Comparison of ENCODE assay signal across 22 cellular contexts in the genomic region with DNA sequence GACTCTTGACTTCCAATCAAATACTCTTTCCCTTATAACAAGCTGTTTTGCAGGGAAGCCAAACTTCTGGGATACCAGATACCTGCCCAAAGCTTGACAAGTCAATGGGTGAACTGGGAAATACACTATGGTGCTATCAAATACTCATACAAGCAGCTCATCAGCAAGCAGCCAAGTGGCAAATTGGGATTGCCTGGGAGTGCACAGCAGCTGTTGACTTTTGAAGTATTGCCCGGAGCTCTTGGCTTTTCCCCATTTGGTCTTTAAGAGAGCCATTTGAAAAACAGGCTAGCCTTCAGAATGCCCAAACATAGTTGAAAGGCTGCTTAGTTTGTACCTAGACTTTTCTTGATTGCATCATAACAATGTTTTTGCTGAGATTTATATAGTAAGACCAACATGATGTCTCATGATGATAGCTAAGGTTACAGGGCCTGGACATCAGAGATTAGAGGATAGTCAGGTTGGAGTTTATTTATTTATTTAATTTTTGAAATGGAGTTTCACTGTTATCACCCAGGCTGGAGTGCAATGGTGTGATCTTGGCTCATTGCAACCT.
A peak's percentile ranks its signal among the peaks of the same experiment; 100 is the strongest.
DNase-seq lines count a peak whose midpoint lies in the region; ATAC-seq, FAIRE-seq and TF ChIP-seq lines count a peak whose summit lies in the region.
"Had no signal": no experiment of that assay in that cellular context is flagged by ENCODE, and none has a peak within 500 bp of the region (broad histone marks: within the 10 kb centered on the region; RNA-seq: fewer than 3 reads in every experiment).

No MANE protein-coding gene starts in this region.

- H3K9ac ChIP-seq in KMS-11: no peak overlapping the region
- no peak overlapping the region for H3K9ac ChIP-seq in H1 (replicated peaks in 1 of 4; ENCODE audit: extremely low read depth in 1 of 4, low read depth in 3 of 4, low read length in 3 of 4)

- H3K4me1 ChIP-seq in KMS-11 (ENCODE audit: low read depth, poor library complexity, severe bottlenecking): peaks cover 40% of the 10 kb centered on the region
- no peaks in the 10 kb centered on the region for H3K4me1 ChIP-seq in H1 (replicated peaks in 1 of 4; ENCODE audit: control insufficient read depth in 3 of 4, insufficient read depth in 4 of 4, low read length in 3 of 4)
- H3K4me1 ChIP-seq: vagina had no signal

- no peak overlapping the region for H2BK15ac ChIP-seq in H1 (ENCODE audit: low read length)

- H2BK20ac ChIP-seq in H1 (ENCODE audit: low read length): 0 out of 2 replicates have a peak overlapping the region, but pooled peaks have one; percentile 25

- H3K9me3 Mint-ChIP-seq in osteocyte (ENCODE audit: unreplicated experiment): no peaks in the 10 kb centered on the region
- H3K9me3 Mint-ChIP-seq: CD4-positive, alpha-beta T cell had no signal

- in situ Hi-C loops in G401 (cut with HindIII; ENCODE audit: low sequenced_read_pairs): no loop called here

- H2BK5ac ChIP-seq in H1 (ENCODE audit: low read depth, low read length): no peak overlapping the region

- no peak overlapping the region for H3K27ac Mint-ChIP-seq in osteocyte (ENCODE audit: unreplicated experiment)
- H3K27ac Mint-ChIP-seq: brain; CD4-positive, alpha-beta T cell; naive thymus-derived CD4-positive, alpha-beta T cell had no signal

- H3K4me3 ChIP-seq in KMS-11 (IDR thresholded peaks at IDR 0.05; ENCODE audit: insufficient read depth, low read depth, low read length) (no peak overlapping the region), H1 (ENCODE audit: extremely low read depth in 1 of 4, insufficient read depth in 2 of 4, low read depth in 3 of 4, low read length in 4 of 4) (no peak overlapping the region)
- H3K4me3 ChIP-seq: vagina had no signal

- no peak overlapping the region for H3K18ac ChIP-seq in H1 (ENCODE audit: extremely low read depth, low read length)

- DNase-seq in G401 (ENCODE audit: low spot score) (peak; percentile 79), H1 (ENCODE audit: low read depth in 1 of 2, low spot score in 2 of 2) (no peak), occipital lobe (lab: John Stamatoyannopoulos, UW) (peak; percentile 6), osteocyte (ENCODE audit: extremely low spot score, unreplicated experiment) (no peak), NCI-H2227 treated with DMSO at 0.1 percent for 48 hours (lab: John Stamatoyannopoulos, UW) (no peak)
- DNase-seq: activated T-cell treated with anti-CD3 and anti-CD28 coated beads, Interleukin-2, amount 50 U/mL, for 1 hour; CD4-positive, alpha-beta T cell; effector memory CD4-positive, alpha-beta T cell; HCEC 1CT; left cardiac atrium; mesendoderm; naive thymus-derived CD4-positive, alpha-beta T cell; NCI-H1105 treated with DMSO at 0.1 percent for 48 hours; NCI-H2107; NCI-H748 treated with DMSO at 0.1 percent for 48 hours; SHP77 treated with DMSO at 0.1 percent for 48 hours had no signal

- WGBS in H1 (ENCODE audit: extremely low coverage in 1 of 2, insufficient coverage in 1 of 2, insufficient read length in 1 of 2, insufficient replicate concordance in 2 of 2, low coverage in 1 of 2, low lambda C conversion rate in 2 of 2, missing lambda C conversion rate in 1 of 2), 2 experiments: 89% methylated on average over 1 of the region's 1 CpG; no CpG with 5 or more reads in 1 of the 2 experiments

- H3K4me1 Mint-ChIP-seq in osteocyte (ENCODE audit: unreplicated experiment): peaks cover 2% of the 10 kb centered on the region
- H3K4me1 Mint-ChIP-seq: brain had no signal

- no peaks in the 10 kb centered on the region for H4K20me1 ChIP-seq in KMS-11 (ENCODE audit: insufficient read depth)
- H4K20me1 ChIP-seq in H1 (replicated peaks in 1 of 2; ENCODE audit: control insufficient read depth in 1 of 2, insufficient read depth in 2 of 2, low read length in 2 of 2): no peaks in the 10 kb centered on the region

- H3K27me3 ChIP-seq in KMS-11 (ENCODE audit: insufficient read depth, low read depth) (no peaks in the 10 kb centered on the region), H1 (replicated peaks in 1 of 4; ENCODE audit: control insufficient read depth in 3 of 4, extremely low read depth in 1 of 4, insufficient read depth in 3 of 4, low read length in 3 of 4) (no peaks in the 10 kb centered on the region)
- H3K27me3 ChIP-seq: vagina had no signal

- H3K4me3 Mint-ChIP-seq in osteocyte (ENCODE audit: unreplicated experiment): no peak overlapping the region
- H3K4me3 Mint-ChIP-seq: brain; CD4-positive, alpha-beta T cell; naive thymus-derived CD4-positive, alpha-beta T cell had no signal

- TF ChIP-seq POLR2A in H1 (IDR thresholded peaks at IDR 0.05; ENCODE audit: control extremely low read depth in 1 of 2, low read depth in 2 of 2, low read length in 2 of 2): no peak

- H3K4me2 ChIP-seq in KMS-11: peak overlapping the region; percentile 19; the same call in 1 of the 2 replicates
- no peak overlapping the region for H3K4me2 ChIP-seq in H1 (ENCODE audit: insufficient read depth in 1 of 2, low read depth in 2 of 2, low read length in 2 of 2)

- H3K27ac ChIP-seq in KMS-11 (0 out of 2 replicates have a peak overlapping the region, but pooled peaks have one; percentile 0), H1 (ENCODE audit: low read depth, low read length) (no peak overlapping the region)
- H3K27ac ChIP-seq: vagina had no signal

- ATAC-seq in HG02852 (IDR thresholded peaks at IDR 0.05; ENCODE audit: unreplicated experiment): no peak
- ATAC-seq: activated CD4-positive, CD25-positive, alpha-beta regulatory T cell treated with anti-CD3 and anti-CD28 coated beads, Interleukin-2, amount 50 U/mL, for 24 hours; left cardiac atrium; naive thymus-derived CD4-positive, alpha-beta T cell had no signal

- H3K14ac ChIP-seq in H1 (ENCODE audit: insufficient read length): no peak overlapping the region

- TF ChIP-seq EP300 in H1 (IDR thresholded peaks at IDR 0.05; ENCODE audit: borderline replicate concordance in 1 of 2, low read depth in 2 of 2, low read length in 2 of 2): no peak

- no peaks in the 10 kb centered on the region for H3K27me3 Mint-ChIP-seq in osteocyte (ENCODE audit: unreplicated experiment)
- H3K27me3 Mint-ChIP-seq: CD4-positive, alpha-beta T cell; naive thymus-derived CD4-positive, alpha-beta T cell had no signal

- H4K5ac ChIP-seq in H1 (ENCODE audit: insufficient read length, low read depth, low read length): no peak overlapping the region

- CTCF ChIA-PET in H1 (lab: Charles Lee; ENCODE audit: partially characterized antibody): interaction anchor here (0.6 to 2.5 kb wide), 2 partner anchors 16 to 39 kb away, joined by 3 to 10 read pairs; no protein-coding TSS in a partner anchor

- H3K56ac ChIP-seq in H1 (replicated peaks; ENCODE audit: insufficient read length, low read depth, low read length): no peak overlapping the region

- no peak overlapping the region for H4K91ac ChIP-seq in H1 (replicated peaks; ENCODE audit: insufficient read length, low read length)

- H3K79me2 ChIP-seq in KMS-11 (ENCODE audit: insufficient read depth, low read depth): no peaks in the 10 kb centered on the region
- H3K79me2 ChIP-seq in H1 (ENCODE audit: control insufficient read depth in 1 of 2, insufficient read depth in 2 of 2, low read length in 2 of 2): no peaks in the 10 kb centered on the region

- no peak for TF ChIP-seq CTCF in KMS-11 (conservative IDR thresholded peaks at IDR 0.05; ENCODE audit: low read depth, low read length)
- no peak for TF ChIP-seq CTCF in H1 (IDR thresholded peaks at IDR 0.05; ENCODE audit: control extremely low read depth in 1 of 3, insufficient read depth in 1 of 3, low read depth in 1 of 3, low read length in 3 of 3)
- no peak for TF ChIP-seq CTCF in osteocyte (IDR thresholded peaks at IDR 0.05)

- H3K36me3 Mint-ChIP-seq in osteocyte (ENCODE audit: unreplicated experiment): no peaks in the 10 kb centered on the region
- H3K36me3 Mint-ChIP-seq: brain; naive thymus-derived CD4-positive, alpha-beta T cell had no signal

- H2AFZ ChIP-seq in KMS-11 (ENCODE audit: low read depth) (no peak overlapping the region), H1 (ENCODE audit: low read length) (0 out of 2 replicates have a peak overlapping the region, but pooled peaks have one; percentile 34)

- POLR2A ChIA-PET in H1 (lab: Charles Lee; ENCODE audit: partially characterized antibody): no interaction called here

- H3K79me1 ChIP-seq in H1 (ENCODE audit: low read depth, low read length): peaks cover 2% of the 10 kb centered on the region; the same call in 1 of the 2 replicates

- no peak overlapping the region for H2AK5ac ChIP-seq in H1 (ENCODE audit: low read depth, low read length)

- no peak overlapping the region for H3K23ac ChIP-seq in H1 (ENCODE audit: insufficient read length)

- no peak overlapping the region for H4K8ac ChIP-seq in H1 (ENCODE audit: extremely low read depth, insufficient read depth, low read length)

- no peak for FAIRE-seq in H1 (lab: Jason Lieb, UNC)
- FAIRE-seq: colon had no signal

- H2BK12ac ChIP-seq in H1 (ENCODE audit: low read depth, low read length): no peak overlapping the region

- no peak overlapping the region for H3K4ac ChIP-seq in H1 (replicated peaks; ENCODE audit: insufficient read length, low read depth, low read length)

- TF ChIP-seq RAD21 in H1 (IDR thresholded peaks at IDR 0.05 in 1 of 2, conservative IDR thresholded peaks at IDR 0.05 in 1 of 2; ENCODE audit: low read depth in 2 of 2, low read length in 2 of 2): no peak

- H3K9me3 ChIP-seq in H1 (ENCODE audit: insufficient read depth in 2 of 2, low read depth in 1 of 2, low read length in 1 of 2): no peaks in the 10 kb centered on the region; a peak in 1 of 4 replicates
- H3K9me3 ChIP-seq: vagina had no signal

- H3K36me3 ChIP-seq in KMS-11 (ENCODE audit: insufficient read depth): no peaks in the 10 kb centered on the region
- H3K36me3 ChIP-seq in H1 (ENCODE audit: control insufficient read depth in 2 of 4, insufficient read depth in 4 of 4, low read length in 3 of 4): no peaks in the 10 kb centered on the region; a peak in 1 of 8 replicates
- H3K36me3 ChIP-seq: vagina had no signal

- H2BK120ac ChIP-seq in H1 (replicated peaks; ENCODE audit: low read depth, low read length): no peak overlapping the region

- no peaks in the 10 kb centered on the region for H3K23me2 ChIP-seq in H1 (ENCODE audit: low read depth, low read length)

TF ChIP-seq in H1, 55 proteins besides CTCF, POLR2A, EP300 and RAD21:
- TF ChIP-seq KDM4A (IDR thresholded peaks at IDR 0.05; ENCODE audit: low read depth, low read length, severe bottlenecking): no peak
- no peak for TF ChIP-seq YY1 (IDR thresholded peaks at IDR 0.05; ENCODE audit: low read depth, low read length)
- no peak for TF ChIP-seq RFX5 (IDR thresholded peaks at IDR 0.05; ENCODE audit: borderline replicate concordance, low read depth, low read length)
- TF ChIP-seq EZH2 (IDR thresholded peaks at IDR 0.05; ENCODE audit: low read depth, low read length, severe bottlenecking): no peak
- TF ChIP-seq SP1 (IDR thresholded peaks at IDR 0.05; ENCODE audit: low read depth, low read length): no peak
- no peak for TF ChIP-seq TAF7 (optimal IDR thresholded peaks at IDR 0.05; ENCODE audit: borderline replicate concordance, low read depth, low read length)
- TF ChIP-seq FOSL1 (IDR thresholded peaks at IDR 0.05; ENCODE audit: insufficient read depth, low read depth, low read length): no peak

Comparison
In these comparisons a context has a peak if more than half of its experiments do, and no peak if none do; other contexts are left out.
1. DNase-seq: peak in G401 (single experiment) and occipital lobe (single experiment); none in H1 (0 of 2), osteocyte (single experiment) and NCI-H2227 treated with DMSO at 0.1 percent for 48 hours (single experiment).